ENCODE assay signal across 17 cellular contexts in genomic region chr15:74133071-74133702, GRCh38. TPM values are rescaled to one million over a fixed set of nuclear protein-coding genes. Genes with fewer than 3 reads are reported as not detected.
A peak's percentile ranks its signal among the peaks of the same experiment; 100 is the strongest.
DNase-seq lines count a peak whose midpoint lies in the region; ATAC-seq and TF ChIP-seq lines count a peak whose summit lies in the region.
"Had no signal": no experiment of that assay in that cellular context is flagged by ENCODE, and none has a peak within 500 bp of the region (broad histone marks: within the 10 kb centered on the region; RNA-seq: fewer than 3 reads in every experiment).

No MANE protein-coding gene starts in this region.

- TF ChIP-seq POLR2A in breast epithelium (IDR thresholded peaks at IDR 0.05) = no peak

- H3K36me3 ChIP-seq in brain microvascular endothelial cell (replicated peaks) = no peaks in the 10 kb centered on the region
- H3K36me3 ChIP-seq in trophoblast cell (ENCODE audit: control insufficient read depth in 1 of 2, insufficient read depth in 2 of 2, low read length in 2 of 2) = no peaks in the 10 kb centered on the region
- no peaks in the 10 kb centered on the region for H3K36me3 ChIP-seq in breast epithelium
- H3K36me3 ChIP-seq: upper lobe of left lung had no signal

- no peak overlapping the region for H3K9ac ChIP-seq in trophoblast cell (ENCODE audit: low read length)

- H2BK5ac ChIP-seq in trophoblast cell (ENCODE audit: low read depth, low read length, poor library complexity) = no peak overlapping the region

- H3K79me2 ChIP-seq in trophoblast cell (ENCODE audit: control insufficient read depth, insufficient read depth, low read length, poor library complexity) = no peaks in the 10 kb centered on the region

- no CpG with 5 or more reads among the region's 58 CpGs for WGBS in trophoblast cell (ENCODE audit: extremely low coverage, insufficient coverage, insufficient read length)

- no peak overlapping the region for H3K23ac ChIP-seq in trophoblast cell (ENCODE audit: low read length)

- ATAC-seq in activated CD4-positive, alpha-beta T cell treated with anti-CD3 and anti-CD28 coated beads for 36 hours = peak; percentile 43
- no peak for ATAC-seq in HG02938 (IDR thresholded peaks at IDR 0.05; ENCODE audit: unreplicated experiment)
- ATAC-seq: left lobe of liver; natural killer cell treated with Interleukin-12 subunit alpha and Interleukin-12 subunit beta and Interleukin-15 and Interleukin-18, amount 100 ng/mL, for 72 hours; T-cell had no signal

- H3K4me1 Mint-ChIP-seq in activated CD4-positive, alpha-beta T cell treated with anti-CD3 and anti-CD28 coated beads for 36 hours = peaks cover 36% of the 10 kb centered on the region

- TF ChIP-seq RAD21 in Ishikawa (IDR thresholded peaks at IDR 0.05; ENCODE audit: low read depth) = 0 out of 2 replicates have a peak, but pooled peaks have one; percentile 6

- no peak overlapping the region for H2BK120ac ChIP-seq in trophoblast cell (ENCODE audit: insufficient read depth, low read length, poor library complexity)

- H2AK5ac ChIP-seq in trophoblast cell (ENCODE audit: low read length) = no peak overlapping the region

- no peak for TF ChIP-seq EP300 in Ishikawa (IDR thresholded peaks at IDR 0.05; ENCODE audit: borderline replicate concordance)

- H3K36me3 Mint-ChIP-seq in activated CD4-positive, alpha-beta T cell treated with anti-CD3 and anti-CD28 coated beads for 36 hours (ENCODE audit: low read depth) = no peaks in the 10 kb centered on the region
- H3K36me3 Mint-ChIP-seq: natural killer cell treated with Interleukin-12 subunit alpha and Interleukin-12 subunit beta and Interleukin-15 and Interleukin-18, amount 100 ng/mL, for 72 hours; T-cell had no signal

- no peak overlapping the region for H3K14ac ChIP-seq in trophoblast cell (ENCODE audit: low read length)

- no peak overlapping the region for H3K4me2 ChIP-seq in trophoblast cell (ENCODE audit: low read length)

- no peak overlapping the region for H3K4ac ChIP-seq in trophoblast cell (ENCODE audit: low read depth, low read length)

- H4K12ac ChIP-seq in trophoblast cell (ENCODE audit: low read depth, low read length) = no peak overlapping the region

- POLR2A ChIA-PET in activated CD4-positive, alpha-beta T cell treated with anti-CD3 and anti-CD28 coated beads for 36 hours (lab: Charles Lee) = no interaction called here

- peak; percentile 59 for DNase-seq in activated CD4-positive, alpha-beta T cell treated with anti-CD3 and anti-CD28 coated beads for 36 hours
- no peak for DNase-seq in activated CD4-positive, alpha-beta T cell treated with anti-CD3 and anti-CD28 coated beads, Interleukin-2, amount 50 U/mL, for 1 hour
- no peak for DNase-seq in brain microvascular endothelial cell
- no peak for DNase-seq in trophoblast cell
- DNase-seq in breast epithelium (ENCODE audit: low spot score in 2 of 2) = no peak
- no peak for DNase-seq in SK-N-DZ (ENCODE audit: low spot score)
- DNase-seq: COR-L47; effector CD8-positive, alpha-beta T cell; GOT3; T-cell had no signal

- no peak overlapping the region for H3K27ac Mint-ChIP-seq in activated CD4-positive, alpha-beta T cell treated with anti-CD3 and anti-CD28 coated beads for 36 hours
- H3K27ac Mint-ChIP-seq: T-cell had no signal

- TF ChIP-seq CTCF in brain microvascular endothelial cell (IDR thresholded peaks at IDR 0.05; ENCODE audit: low read depth, low read length, missing control alignments) (peak; percentile 20), breast epithelium (IDR thresholded peaks at IDR 0.05) (no peak)

- H2BK12ac ChIP-seq in trophoblast cell (ENCODE audit: low read length) = no peak overlapping the region

- peaks cover 66% of the 10 kb centered on the region for H3K27me3 ChIP-seq in brain microvascular endothelial cell (replicated peaks)
- H3K27me3 ChIP-seq in trophoblast cell (ENCODE audit: insufficient read depth, low read length) = peaks cover 83% of the 10 kb centered on the region
- peaks cover 3 to 77% of the 10 kb centered on the region in 2 donors for H3K27me3 ChIP-seq in breast epithelium

- no peak overlapping the region for H4K91ac ChIP-seq in trophoblast cell (ENCODE audit: low read depth, low read length)

- intact Hi-C loops in activated CD4-positive, alpha-beta T cell treated with anti-CD3 and anti-CD28 coated beads for 36 hours (cut with DNase I, micrococcal nuclease) = no loop called here
- intact Hi-C loops in breast epithelium (cut with DNase I; ENCODE audit: low total_unique reads) = loop anchor here (1.0 kb wide), 1 partner anchor 14 kb away; no protein-coding TSS in a partner anchor

- H2AFZ ChIP-seq in trophoblast cell (ENCODE audit: insufficient read depth, low read length, poor library complexity) = no peak overlapping the region

- no peaks in the 10 kb centered on the region for H3K79me1 ChIP-seq in trophoblast cell (ENCODE audit: low read length)

- no peak overlapping the region for H3K18ac ChIP-seq in trophoblast cell (ENCODE audit: low read length)

- no peak overlapping the region for H3K4me3 ChIP-seq in brain microvascular endothelial cell (ENCODE audit: low read depth, low read length)
- peak overlapping the region; percentile 33 for H3K4me3 ChIP-seq in trophoblast cell (ENCODE audit: low read depth, low read length)
- no peak overlapping the region for H3K4me3 ChIP-seq in breast epithelium
- H3K4me3 ChIP-seq: upper lobe of left lung had no signal

- H3K27me3 Mint-ChIP-seq in activated CD4-positive, alpha-beta T cell treated with anti-CD3 and anti-CD28 coated beads for 36 hours = peaks cover 80% of the 10 kb centered on the region

- CTCF ChIA-PET in activated CD4-positive, alpha-beta T cell treated with anti-CD3 and anti-CD28 coated beads for 36 hours (lab: Charles Lee) = interaction anchor here (1.3 kb wide), 1 partner anchor 186 kb away, joined by 3 read pairs; no protein-coding TSS in a partner anchor

- no peak overlapping the region for H3K27ac ChIP-seq in brain microvascular endothelial cell
- H3K27ac ChIP-seq in trophoblast cell (ENCODE audit: low read depth, low read length) = no peak overlapping the region
- H3K27ac ChIP-seq in breast epithelium = no peak overlapping the region
- H3K27ac ChIP-seq: 22Rv1, upper lobe of left lung had no signal

- no peak overlapping the region for H3K4me3 Mint-ChIP-seq in activated CD4-positive, alpha-beta T cell treated with anti-CD3 and anti-CD28 coated beads for 36 hours
- H3K4me3 Mint-ChIP-seq: natural killer cell treated with Interleukin-12 subunit alpha and Interleukin-12 subunit beta and Interleukin-15 and Interleukin-18, amount 100 ng/mL, for 72 hours; T-cell had no signal

- no peaks in the 10 kb centered on the region for H3K9me3 Mint-ChIP-seq in activated CD4-positive, alpha-beta T cell treated with anti-CD3 and anti-CD28 coated beads for 36 hours (ENCODE audit: low read depth)
- H3K9me3 Mint-ChIP-seq: natural killer cell treated with Interleukin-12 subunit alpha and Interleukin-12 subunit beta and Interleukin-15 and Interleukin-18, amount 100 ng/mL, for 72 hours; T-cell had no signal

- H3K4me1 ChIP-seq in trophoblast cell (ENCODE audit: control insufficient read depth in 1 of 2, insufficient read depth in 2 of 2, low read length in 2 of 2) = peaks cover 4 to 13% of the 10 kb centered on the region in 2 experiments
- peaks cover 7 to 15% of the 10 kb centered on the region in 2 donors for H3K4me1 ChIP-seq in breast epithelium

- in situ Hi-C loops in brain microvascular endothelial cell (cut with HindIII; ENCODE audit: low pct_ligation_motif_present, low sequenced_read_pairs) = no loop called here

- H4K8ac ChIP-seq in trophoblast cell (ENCODE audit: low read depth, low read length) = no peak overlapping the region

- H3K9me3 ChIP-seq in trophoblast cell (ENCODE audit: insufficient read depth, low read depth, low read length) (peaks cover 35% of the 10 kb centered on the region), breast epithelium (peaks cover 10 to 25% of the 10 kb centered on the region in 2 donors)
- H3K9me3 ChIP-seq: upper lobe of left lung had no signal

TF ChIP-seq in Ishikawa, 13 proteins besides CTCF, POLR2A, EP300 and RAD21:
- TF ChIP-seq CEBPB (IDR thresholded peaks at IDR 0.05) (no peak), USF1 (IDR thresholded peaks at IDR 0.05) (no peak), TAF1 (IDR thresholded peaks at IDR 0.05; ENCODE audit: low read depth) (no peak), CREB1 (IDR thresholded peaks at IDR 0.05; ENCODE audit: low read depth) (no peak), ZBTB7A (IDR thresholded peaks at IDR 0.05; ENCODE audit: low read depth) (no peak), YY1 (IDR thresholded peaks at IDR 0.05; ENCODE audit: low read depth) (no peak), NFIC (IDR thresholded peaks at IDR 0.05) (no peak), FOXM1 (IDR thresholded peaks at IDR 0.05; ENCODE audit: borderline replicate concordance, low read depth) (no peak), TCF12 (IDR thresholded peaks at IDR 0.05; ENCODE audit: low read depth) (no peak), TEAD4 (IDR thresholded peaks at IDR 0.05) (no peak)

RNA-seq across cellular contexts. Expression of gene ISLR2, which starts 2.8 kb away (rescaled TPM):
- total RNA-seq in activated CD4-positive, alpha-beta T cell treated with anti-CD3 and anti-CD28 coated beads for 36 hours = under 1 TPM in 1 of 2 experiments, not detected in 1; 0.05 TPM
- 0.03 TPM in 2 replicates for polyA plus RNA-seq in trophoblast cell (2013)
- total RNA-seq in breast epithelium = under 1 TPM in 2 of 3 donors, not detected in 1; 0.48 to 0.88 TPM
- polyA plus RNA-seq in SK-N-DZ (2014; cell fraction: cytosol; rRNA removed) = 6.1 and 7.2 TPM in 2 replicates
- 7.4 and 7.8 TPM in 2 replicates for polyA plus RNA-seq in SK-N-DZ (2014; cell fraction: nucleus; rRNA removed)
- total RNA-seq: natural killer cell treated with Interleukin-12 subunit alpha and Interleukin-12 subunit beta and Interleukin-15 and Interleukin-18, amount 100 ng/mL, for 72 hours had no signal

RNA-seq across cellular contexts. Expression of gene ISLR, which starts 40.3 kb away (rescaled TPM):
- not detected for total RNA-seq in activated CD4-positive, alpha-beta T cell treated with anti-CD3 and anti-CD28 coated beads for 36 hours
- 0.27 and 0.36 TPM in 2 replicates for polyA plus RNA-seq in trophoblast cell (2013)
- total RNA-seq in breast epithelium = 10 to 100 TPM; 49.2 to 88.0 (median 71.8) TPM
- polyA plus RNA-seq in SK-N-DZ (2014; cell fraction: cytosol; rRNA removed) = 26.1 and 30.4 TPM in 2 replicates
- 7.6 and 15.2 TPM in 2 replicates for polyA plus RNA-seq in SK-N-DZ (2014; cell fraction: nucleus; rRNA removed)
- total RNA-seq: natural killer cell treated with Interleukin-12 subunit alpha and Interleukin-12 subunit beta and Interleukin-15 and Interleukin-18, amount 100 ng/mL, for 72 hours had no signal

RNA-seq across cellular contexts. Expression of gene GOLGA6A, which starts 50.8 kb away (rescaled TPM):
- total RNA-seq in activated CD4-positive, alpha-beta T cell treated with anti-CD3 and anti-CD28 coated beads for 36 hours = not detected
- polyA plus RNA-seq in trophoblast cell (2013) = 0.48 and 0.58 TPM in 2 replicates
- 1 to 10 TPM in 1 of 3 donors, not detected in 2; 1.0 TPM for total RNA-seq in breast epithelium
- not detected in 2 replicates for polyA plus RNA-seq in SK-N-DZ (2014; cell fraction: cytosol; rRNA removed)
- polyA plus RNA-seq in SK-N-DZ (2014; cell fraction: nucleus; rRNA removed) = not detected in 2 replicates
- total RNA-seq: glomerular endothelial cell; natural killer cell treated with Interleukin-12 subunit alpha and Interleukin-12 subunit beta and Interleukin-15 and Interleukin-18, amount 100 ng/mL, for 72 hours had no signal

Comparison
In these comparisons a context has a peak if more than half of its experiments do, and no peak if none do; other contexts are left out.
1. RNA of gene ISLR, which starts 40.3 kb away (total RNA-seq): 49.2 to 88.0 TPM in breast epithelium; not detected in activated CD4-positive, alpha-beta T cell treated with anti-CD3 and anti-CD28 coated beads for 36 hours; every median in the first group is over 10 times any median in the second.